12 cellular contexts compared by ENCODE assay signal in genomic region chr3:120462409-120462959, GRCh38. TPM values are rescaled to one million over a fixed set of nuclear protein-coding genes. Genes with fewer than 3 reads are reported as not detected.
"Had no signal": no experiment of that assay in that cellular context is flagged by ENCODE, and none has a peak within 500 bp of the region (broad histone marks: within the 10 kb centered on the region; RNA-seq: fewer than 3 reads in every experiment).

No MANE protein-coding gene starts in this region.

- FAIRE-seq: islet of Langerhans had no signal

- H3K27ac Mint-ChIP-seq: activated CD4-positive, alpha-beta T cell treated with anti-CD3 and anti-CD28 coated beads, Interleukin-2, amount 10 ng/mL, durations not matched to agents 7 days and 5 days; activated naive CD8-positive, alpha-beta T cell treated with anti-CD3 and anti-CD28 coated beads for 36 hours; activated T-helper 1 cell treated with anti-CD3 and anti-CD28 coated beads, Interleukin-12 subunit alpha, Interleukin-12 subunit beta, Interleukin-2, Interleukin-4 antibody, amounts not matched to agents 30 ng/mL and 10 ng/mL and 1 ng/mL, durations not matched to agents 14 hours and 24 hours and 36 hours; memory B cell had no signal

- H3K4me3 Mint-ChIP-seq: activated CD4-positive, alpha-beta T cell treated with anti-CD3 and anti-CD28 coated beads, Interleukin-2, amount 10 ng/mL, durations not matched to agents 7 days and 5 days; activated naive CD8-positive, alpha-beta T cell treated with anti-CD3 and anti-CD28 coated beads for 36 hours; activated T-helper 1 cell treated with anti-CD3 and anti-CD28 coated beads, Interleukin-12 subunit alpha, Interleukin-12 subunit beta, Interleukin-2, Interleukin-4 antibody, amounts not matched to agents 30 ng/mL and 10 ng/mL and 1 ng/mL, durations not matched to agents 14 hours and 24 hours and 36 hours; memory B cell had no signal

- H3K27me3 ChIP-seq: breast epithelium, gastroesophageal sphincter, tibial artery, uterus had no signal

- H3K9me3 ChIP-seq: breast epithelium, gastroesophageal sphincter, tibial artery, uterus had no signal

- H3K4me1 Mint-ChIP-seq: memory B cell had no signal

- H3K27ac ChIP-seq: breast epithelium, gastroesophageal sphincter, tibial artery, uterus had no signal

- DNase-seq: activated CD4-positive, alpha-beta T cell treated with anti-CD3 and anti-CD28 coated beads, Interleukin-2, amount 10 ng/mL, durations not matched to agents 7 days and 5 days; activated naive CD8-positive, alpha-beta T cell treated with anti-CD3 and anti-CD28 coated beads for 36 hours; erythroblast; stimulated activated CD4-positive, alpha-beta T cell treated with anti-CD3 and anti-CD28 coated beads, Interleukin-4, amount 100 ng/mL, for 1 hour; stimulated activated naive CD4-positive, alpha-beta T cell; tibial artery; uterus had no signal

- H3K36me3 Mint-ChIP-seq: activated naive CD8-positive, alpha-beta T cell treated with anti-CD3 and anti-CD28 coated beads for 36 hours; memory B cell had no signal

- H3K9me3 Mint-ChIP-seq: activated CD4-positive, alpha-beta T cell treated with anti-CD3 and anti-CD28 coated beads, Interleukin-2, amount 10 ng/mL, durations not matched to agents 7 days and 5 days; activated naive CD8-positive, alpha-beta T cell treated with anti-CD3 and anti-CD28 coated beads for 36 hours; activated T-helper 1 cell treated with anti-CD3 and anti-CD28 coated beads, Interleukin-12 subunit alpha, Interleukin-12 subunit beta, Interleukin-2, Interleukin-4 antibody, amounts not matched to agents 30 ng/mL and 10 ng/mL and 1 ng/mL, durations not matched to agents 14 hours and 24 hours and 36 hours; memory B cell had no signal

- H3K36me3 ChIP-seq: breast epithelium, gastroesophageal sphincter, tibial artery, uterus had no signal

- ATAC-seq: gastroesophageal sphincter had no signal

- H3K27me3 Mint-ChIP-seq: activated naive CD8-positive, alpha-beta T cell treated with anti-CD3 and anti-CD28 coated beads for 36 hours had no signal

- H3K4me3 ChIP-seq: breast epithelium, gastroesophageal sphincter, tibial artery, uterus had no signal

- H3K4me1 ChIP-seq: breast epithelium, tibial artery, uterus had no signal

RNA-seq across cellular contexts. Expression of gene FSTL1, which starts 11.7 kb away (rescaled TPM):
- total RNA-seq: activated T-helper 1 cell treated with anti-CD3 and anti-CD28 coated beads, Interleukin-12 subunit alpha, Interleukin-12 subunit beta, Interleukin-2, Interleukin-4 antibody, amounts not matched to agents 30 ng/mL and 10 ng/mL and 1 ng/mL, durations not matched to agents 14 hours and 24 hours and 36 hours had no signal
